In genomic region chr7:76283254-76284159, GRCh38 we compare ENCODE assay signal across 10 cellular contexts. TPM values are rescaled to one million over a fixed set of nuclear protein-coding genes. Genes with fewer than 3 reads are reported as not detected.
DNase-seq lines count a peak whose midpoint lies in the region; ATAC-seq and TF ChIP-seq lines count a peak whose summit lies in the region.
"Had no signal": no experiment of that assay in that cellular context is flagged by ENCODE, and none has a peak within 500 bp of the region (broad histone marks: within the 10 kb centered on the region; RNA-seq: fewer than 3 reads in every experiment).

No MANE protein-coding gene starts in this region.

- H3K9me3 ChIP-seq in spleen, result no peaks in the 10 kb centered on the region
- no peaks in the 10 kb centered on the region for H3K9me3 ChIP-seq in tibial nerve

- no peak for TF ChIP-seq CTCF in brain (conservative IDR thresholded peaks at IDR 0.05)
- no peak for TF ChIP-seq CTCF in foreskin fibroblast (IDR thresholded peaks at IDR 0.05; ENCODE audit: low read depth, low read length)
- TF ChIP-seq CTCF in spleen (IDR thresholded peaks at IDR 0.05 in 8 of 11, conservative IDR thresholded peaks at IDR 0.05 in 3 of 11), result no peak
- TF ChIP-seq CTCF in tibial nerve (IDR thresholded peaks at IDR 0.05), result no peak

- no peak overlapping the region for H3K27ac ChIP-seq in spleen
- H3K27ac ChIP-seq in tibial nerve, result no peak overlapping the region

- peaks cover 65% of the 10 kb centered on the region for H3K27me3 Mint-ChIP-seq in stimulated activated naive CD8-positive, alpha-beta T cell treated with anti-CD3 and anti-CD28 coated beads, Interleukin-15, amount 100 ng/mL, for 72 hours
- H3K27me3 Mint-ChIP-seq in brain, result peaks cover 74% of the 10 kb centered on the region
- peaks cover 23 to 56% (median 28%) of the 10 kb centered on the region in 5 donors for H3K27me3 Mint-ChIP-seq in naive thymus-derived CD8-positive, alpha-beta T cell

- peaks cover 16% of the 10 kb centered on the region for H3K4me1 Mint-ChIP-seq in stimulated activated naive CD8-positive, alpha-beta T cell treated with anti-CD3 and anti-CD28 coated beads, Interleukin-15, amount 100 ng/mL, for 72 hours
- peaks cover 22% of the 10 kb centered on the region for H3K4me1 Mint-ChIP-seq in brain
- H3K4me1 Mint-ChIP-seq in naive thymus-derived CD8-positive, alpha-beta T cell, result peaks cover 8 to 17% (median 14%) of the 10 kb centered on the region in 4 donors

- TF ChIP-seq POLR2A in spleen (IDR thresholded peaks at IDR 0.05), result no peak
- TF ChIP-seq POLR2A in tibial nerve (IDR thresholded peaks at IDR 0.05), result no peak

- H3K27me3 ChIP-seq in spleen (replicated peaks in 1 of 7), result peaks cover 2 to 72% (median 28%) of the 10 kb centered on the region in 7 donors
- peaks cover 0 to 36% of the 10 kb centered on the region in 2 donors for H3K27me3 ChIP-seq in tibial nerve

- 72 to 89% (median 84%) methylated on average over 15 to 17 of the region's 17 CpGs for WGBS in spleen, 5 donors
- WGBS in tibial nerve, 2 donors, result 70 to 73% methylated on average over 12 to 13 of the region's 17 CpGs

- H3K9me3 Mint-ChIP-seq in stimulated activated naive CD8-positive, alpha-beta T cell treated with anti-CD3 and anti-CD28 coated beads, Interleukin-15, amount 100 ng/mL, for 72 hours, result no peaks in the 10 kb centered on the region
- H3K9me3 Mint-ChIP-seq in brain, result peaks cover 0 to 8% (median 2%) of the 10 kb centered on the region in 5 experiments
- H3K9me3 Mint-ChIP-seq in naive thymus-derived CD8-positive, alpha-beta T cell, result no peaks in the 10 kb centered on the region

- H3K4me3 ChIP-seq in foreskin fibroblast (ENCODE audit: low read depth in 1 of 2, low read length in 2 of 2) (peak overlapping the region in 1 of 2 donors; percentile 26), spleen (peak overlapping the region in 2 of 8 donors; percentile 52 to 74), tibial nerve (peak overlapping the region in 2 of 4 donors; percentile 36 to 58)

- H3K36me3 ChIP-seq in spleen, result no peaks in the 10 kb centered on the region
- no peaks in the 10 kb centered on the region for H3K36me3 ChIP-seq in tibial nerve

- peak overlapping the region; percentile 46 to 65 for H3K4me3 Mint-ChIP-seq in stimulated activated naive CD8-positive, alpha-beta T cell treated with anti-CD3 and anti-CD28 coated beads, Interleukin-15, amount 100 ng/mL, for 72 hours
- peak overlapping the region; percentile 41 to 72 (median 66) for H3K4me3 Mint-ChIP-seq in brain
- peak overlapping the region; percentile 20 to 88 (median 71) for H3K4me3 Mint-ChIP-seq in naive thymus-derived CD8-positive, alpha-beta T cell

- peaks cover 13% of the 10 kb centered on the region for H3K36me3 Mint-ChIP-seq in brain
- peaks cover 0 to 10% (median 0%) of the 10 kb centered on the region in 3 donors for H3K36me3 Mint-ChIP-seq in naive thymus-derived CD8-positive, alpha-beta T cell

- no peak for DNase-seq in stimulated activated naive CD8-positive, alpha-beta T cell treated with anti-CD3 and anti-CD28 coated beads, Interleukin-15, amount 100 ng/mL, for 72 hours
- DNase-seq in stimulated activated naive CD8-positive, alpha-beta T cell treated with anti-CD3 and anti-CD28 coated beads, Interleukin-15, Interleukin-2, amounts not matched to agents 100 U/mL and 50 U/mL, for 24 hours, result no peak
- no peak for DNase-seq in naive thymus-derived CD8-positive, alpha-beta T cell
- DNase-seq in RKO (ENCODE audit: low spot score) (no peak), foreskin fibroblast (no peak), spleen (no peak), tibial nerve (ENCODE audit: low spot score in 2 of 2) (no peak)
- DNase-seq: NCI-H1436, OCI-M1 had no signal

- peaks cover 0 to 30% (median 21%) of the 10 kb centered on the region in 6 donors for H3K4me1 ChIP-seq in spleen
- H3K4me1 ChIP-seq in tibial nerve, result peaks cover 0 to 30% (median 8%) of the 10 kb centered on the region in 4 donors

- no peak overlapping the region for H3K27ac Mint-ChIP-seq in stimulated activated naive CD8-positive, alpha-beta T cell treated with anti-CD3 and anti-CD28 coated beads, Interleukin-15, amount 100 ng/mL, for 72 hours
- no peak overlapping the region for H3K27ac Mint-ChIP-seq in brain
- peak overlapping the region in 1 of 10 donors; percentile 49 for H3K27ac Mint-ChIP-seq in naive thymus-derived CD8-positive, alpha-beta T cell

- intact Hi-C loops in spleen (cut with DNase I; ENCODE audit: low total_unique reads), result no loop called here

- POLR2A ChIA-PET in naive thymus-derived CD8-positive, alpha-beta T cell (lab: Charles Lee), result interaction anchor here (0.6 to 1.0 kb wide), 2 partner anchors 101 to 116 kb away, joined by 3 read pairs; no protein-coding TSS in a partner anchor

- ATAC-seq in stimulated activated naive CD8-positive, alpha-beta T cell treated with anti-CD3 and anti-CD28 coated beads, Interleukin-15, amount 100 ng/mL, for 72 hours, result no peak
- ATAC-seq in stimulated activated naive CD8-positive, alpha-beta T cell treated with anti-CD3 and anti-CD28 coated beads, Interleukin-15, Interleukin-2, amounts not matched to agents 100 U/mL and 50 U/mL, for 24 hours, result no peak
- no peak for ATAC-seq in naive thymus-derived CD8-positive, alpha-beta T cell

- TF ChIP-seq EP300 in tibial nerve (IDR thresholded peaks at IDR 0.05), result no peak

RNA-seq across cellular contexts. Expression of gene HSPB1, which starts 19.0 kb away (rescaled TPM):
- polyA plus RNA-seq in brain (ENCODE audit: insufficient read depth, low read depth, low replicate concordance), result 404 TPM
- 10 to 100 TPM; 48.5 to 49.4 TPM for total RNA-seq in naive thymus-derived CD8-positive, alpha-beta T cell
- 100 to 1,000 TPM in 2 of 3 donors, 10 to 100 TPM in 1; 96.4 to 128 (median 125) TPM for polyA plus RNA-seq in naive thymus-derived CD8-positive, alpha-beta T cell
- total RNA-seq in spleen, result 100 to 1,000 TPM in 5 of 7 donors, 10 to 100 TPM in 2; 56.5 to 227 (median 131) TPM
- polyA plus RNA-seq in spleen, result 100 to 1,000 TPM in 2 of 3 donors, 10 to 100 TPM in 1; 70.1 to 216 (median 214) TPM
- 100 to 1,000 TPM; 272 to 385 (median 324) TPM for total RNA-seq in tibial nerve
